11 cellular contexts compared by ENCODE assay signal in the genomic region with DNA sequence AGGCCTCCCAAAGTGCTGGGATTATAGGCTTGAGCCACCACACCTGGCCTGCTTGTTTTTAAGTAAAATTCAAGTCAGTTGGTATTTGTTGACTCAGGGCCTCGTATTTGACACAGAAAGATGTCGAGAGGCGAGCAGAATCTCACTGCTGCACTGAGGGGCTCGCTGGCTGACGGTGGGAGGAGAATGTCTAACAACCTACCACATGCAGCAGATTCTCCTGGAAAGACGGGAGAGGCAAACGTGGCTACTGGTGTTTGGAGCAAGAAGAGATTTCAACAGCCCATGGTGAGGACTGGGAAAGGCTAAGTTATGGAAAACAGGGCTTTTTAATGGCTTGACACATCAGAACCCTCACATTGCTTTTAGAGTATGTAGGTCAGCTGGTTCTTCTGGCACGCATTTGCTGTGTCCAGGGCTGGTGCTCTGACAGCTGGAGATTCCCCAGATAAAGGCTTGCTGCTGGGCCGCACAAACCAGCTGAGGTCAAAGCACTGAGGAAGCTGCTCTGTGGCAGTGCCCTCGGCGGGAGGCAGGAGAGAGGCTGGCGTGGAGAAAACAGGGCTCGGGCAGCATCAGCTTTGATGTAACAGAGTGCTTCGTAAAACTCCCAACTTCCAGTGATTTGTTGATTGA.
A peak's percentile ranks its signal among the peaks of the same experiment; 100 is the strongest.
DNase-seq lines count a peak whose midpoint lies in the region; ATAC-seq and TF ChIP-seq lines count a peak whose summit lies in the region.
"Had no signal": no experiment of that assay in that cellular context is flagged by ENCODE, and none has a peak within 500 bp of the region (broad histone marks: within the 10 kb centered on the region; RNA-seq: fewer than 3 reads in every experiment).

No MANE protein-coding gene starts in this region.

- ATAC-seq in GM18907 (IDR thresholded peaks at IDR 0.05; ENCODE audit: unreplicated experiment) (no peak), HG02798 (IDR thresholded peaks at IDR 0.05; ENCODE audit: poor library complexity, unreplicated experiment) (no peak)

- DNase-seq in NCI-H2196 treated with DMSO at 0.1 percent for 48 hours (lab: John Stamatoyannopoulos, UW; ENCODE audit: unreplicated experiment) (peak; percentile 16), chondrocyte (ENCODE audit: low spot score) (no peak), midbrain (lab: John Stamatoyannopoulos, UW) (peak; percentile 48), transverse colon (peak; percentile 48), H4 (ENCODE audit: low spot score) (no peak)
- DNase-seq: Caco-2; effector CD4-positive, alpha-beta T cell; mesendoderm; NCI-H146 had no signal

- in situ Hi-C loops in transverse colon (cut with MboI; ENCODE audit: low pct_ligation_motif_present in 1 of 4, low pct_unique_long_range_greater_than_20kb in 1 of 4, low sequenced_read_pairs in 3 of 4): loop anchor here in 1 of 4 donors (25.0 kb wide), 1 partner anchor 724 kb away; no protein-coding TSS in a partner anchor

- H3K27ac Mint-ChIP-seq in chondrocyte (ENCODE audit: unreplicated experiment): peak overlapping the region; percentile 81

- intact Hi-C loops in transverse colon (cut with DNase I; ENCODE audit: low total_unique reads): no loop called here

- TF ChIP-seq CTCF in chondrocyte (IDR thresholded peaks at IDR 0.05): no peak
- no peak for TF ChIP-seq CTCF in transverse colon (IDR thresholded peaks at IDR 0.05)

- H3K4me3 ChIP-seq in transverse colon: no peak overlapping the region

- no peaks in the 10 kb centered on the region for H3K9me3 ChIP-seq in transverse colon
- H3K9me3 ChIP-seq: Caco-2 had no signal

- TF ChIP-seq POLR2A in transverse colon (IDR thresholded peaks at IDR 0.05): no peak

- H3K36me3 ChIP-seq in transverse colon: no peaks in the 10 kb centered on the region

- no peaks in the 10 kb centered on the region for H3K27me3 Mint-ChIP-seq in chondrocyte (ENCODE audit: low read depth)

- peak overlapping the region; percentile 59 to 79 (median 65) for H3K27ac ChIP-seq in transverse colon

- peaks cover 27% of the 10 kb centered on the region for H3K4me1 Mint-ChIP-seq in chondrocyte (ENCODE audit: low read depth)

- H3K4me1 ChIP-seq in transverse colon: peaks cover 0 to 29% (median 18%) of the 10 kb centered on the region in 4 donors
- H3K4me1 ChIP-seq: Caco-2 had no signal

- 66 to 71% methylated on average over 9 to 14 of the region's 14 CpGs for WGBS in transverse colon (ENCODE audit: low coverage in 1 of 2), 2 donors

- no peaks in the 10 kb centered on the region for H3K36me3 Mint-ChIP-seq in chondrocyte (ENCODE audit: low read depth)

- no peaks in the 10 kb centered on the region for H3K27me3 ChIP-seq in transverse colon

- H3K4me3 Mint-ChIP-seq in chondrocyte (ENCODE audit: unreplicated experiment): no peak overlapping the region

- H3K9me3 Mint-ChIP-seq in chondrocyte (ENCODE audit: low read depth): no peaks in the 10 kb centered on the region

- no peak for TF ChIP-seq EP300 in transverse colon (IDR thresholded peaks at IDR 0.05; ENCODE audit: low read depth)

Comparison
In these comparisons a context has a peak if more than half of its experiments do, and no peak if none do; other contexts are left out.
1. DNase-seq: peak in NCI-H2196 treated with DMSO at 0.1 percent for 48 hours (single experiment), midbrain (single experiment) and transverse colon (single experiment); none in chondrocyte (single experiment) and H4 (single experiment).